ENCODE assay signal across 14 cellular contexts in genomic region chr18:75160315-75160714, GRCh38. TPM values are rescaled to one million over a fixed set of nuclear protein-coding genes. Genes with fewer than 3 reads are reported as not detected.
DNase-seq lines count a peak whose midpoint lies in the region; ATAC-seq and TF ChIP-seq lines count a peak whose summit lies in the region.
"Had no signal": no experiment of that assay in that cellular context is flagged by ENCODE, and none has a peak within 500 bp of the region (broad histone marks: within the 10 kb centered on the region; RNA-seq: fewer than 3 reads in every experiment).

No MANE protein-coding gene starts in this region.

- CTCF ChIA-PET in AG04450 (lab: Charles Lee), result no interaction called here

- no peak for TF ChIP-seq POLR2A in esophagus muscularis mucosa (IDR thresholded peaks at IDR 0.05; ENCODE audit: low read depth)

- no peaks in the 10 kb centered on the region for H3K4me1 ChIP-seq in GM23248 (ENCODE audit: insufficient read depth)
- peaks cover 9 to 26% (median 20%) of the 10 kb centered on the region in 4 donors for H3K4me1 ChIP-seq in esophagus muscularis mucosa
- H3K4me1 ChIP-seq: prostate gland, upper lobe of right lung had no signal

- H2AFZ ChIP-seq in GM23248 (peak overlapping the region; percentile 42), neural cell (ENCODE audit: low read depth, low read length) (no peak overlapping the region)

- H3K79me2 ChIP-seq in GM23248 (ENCODE audit: insufficient read depth), result no peaks in the 10 kb centered on the region
- no peaks in the 10 kb centered on the region for H3K79me2 ChIP-seq in neural cell (replicated peaks; ENCODE audit: insufficient read depth, low read length)

- TF ChIP-seq EP300 in esophagus muscularis mucosa (IDR thresholded peaks at IDR 0.05) (no peak), neural cell (conservative IDR thresholded peaks at IDR 0.05; ENCODE audit: poor library complexity, severe bottlenecking) (no peak)

- in situ Hi-C loops in GM23248 (cut with MboI), result no loop called here

- H3K9ac ChIP-seq in GM23248 (no peak overlapping the region), neural cell (ENCODE audit: low read length) (no peak overlapping the region)

- H3F3A ChIP-seq in GM23248 (ENCODE audit: insufficient read depth) (no peaks in the 10 kb centered on the region), neural cell (ENCODE audit: insufficient read depth, low read length, poor library complexity, severe bottlenecking) (no peaks in the 10 kb centered on the region)

- no peaks in the 10 kb centered on the region for H3K9me2 ChIP-seq in GM23248 (ENCODE audit: insufficient read depth)
- H3K9me2 ChIP-seq in neural cell (ENCODE audit: insufficient read depth, low read length), result no peaks in the 10 kb centered on the region

- intact Hi-C loops in esophagus muscularis mucosa (cut with DNase I), result loop anchor here (10.0 kb wide), 1 partner anchor 506 kb away; no protein-coding TSS in a partner anchor

- peaks cover 23% of the 10 kb centered on the region for H3K27me3 ChIP-seq in AG04450 (ENCODE audit: control insufficient read depth, insufficient read depth, low read length)
- peaks cover 26% of the 10 kb centered on the region for H3K27me3 ChIP-seq in GM23248 (replicated peaks; ENCODE audit: insufficient read depth)
- peaks cover 0 to 5% (median 0%) of the 10 kb centered on the region in 4 donors for H3K27me3 ChIP-seq in esophagus muscularis mucosa
- H3K27me3 ChIP-seq in neural cell (ENCODE audit: insufficient read depth, low read depth, low read length), result no peaks in the 10 kb centered on the region
- H3K27me3 ChIP-seq: upper lobe of right lung had no signal

- POLR2A ChIA-PET in AG04450 (lab: Yijun Ruan, JAX), result no interaction called here

- H3K27ac ChIP-seq in AG04450 (ENCODE audit: low read depth, low read length) (no peak overlapping the region), GM23248 (no peak overlapping the region), esophagus muscularis mucosa (replicated peaks in 1 of 4) (no peak overlapping the region), neural cell (ENCODE audit: low read length) (no peak overlapping the region)
- H3K27ac ChIP-seq: prostate gland, upper lobe of right lung had no signal

- no peak for DNase-seq in AG04450 (ENCODE audit: low read depth, low spot score)
- DNase-seq in GM23248, result peak; percentile 19
- DNase-seq in esophagus muscularis mucosa (ENCODE audit: extremely low spot score), result no peak
- DNase-seq in DMS53 (lab: John Stamatoyannopoulos, UW), result no peak
- no peak for DNase-seq in stimulated activated naive CD4-positive, alpha-beta T cell (lab: John Stamatoyannopoulos, UW)
- no peak for DNase-seq in NCI-H345 treated with DMSO at 0.1 percent for 48 hours (lab: John Stamatoyannopoulos, UW; ENCODE audit: unreplicated experiment)
- DNase-seq: activated gamma-delta T cell treated with Interleukin-2 at 50 U/mL for 16 hours; NCI-H2107; stimulated activated CD4-positive, alpha-beta T cell treated with anti-CD3 and anti-CD28 coated beads, Interleukin-2, amount 100 ng/mL, for 24 hours; SW 1271; upper lobe of right lung had no signal

- WGBS in GM23248 (ENCODE audit: low coverage in 1 of 2, low lambda C conversion rate in 2 of 2, missing lambda C conversion rate in 2 of 2), 2 experiments, result 1 to 6% methylated on average over 14 of the region's 14 CpGs
- WGBS in esophagus muscularis mucosa, result 53% methylated on average over 14 of the region's 14 CpGs

- H3K4me2 ChIP-seq in GM23248 (ENCODE audit: unreplicated experiment), result peak overlapping the region; percentile 31
- peak overlapping the region; percentile 14 for H3K4me2 ChIP-seq in neural cell (ENCODE audit: low read length)

- peak overlapping the region; percentile 17 for H3K4me3 ChIP-seq in AG04450 (ENCODE audit: low read depth, low read length)
- H3K4me3 ChIP-seq in GM23248, result peak overlapping the region; percentile 32; the same call in 1 of the 2 replicates
- H3K4me3 ChIP-seq in esophagus muscularis mucosa, result peak overlapping the region; percentile 6 to 46 (median 20)
- no peak overlapping the region for H3K4me3 ChIP-seq in neural cell (ENCODE audit: low read length)
- H3K4me3 ChIP-seq: prostate gland, upper lobe of right lung had no signal

- ATAC-seq in GM18907 (IDR thresholded peaks at IDR 0.05; ENCODE audit: unreplicated experiment), result no peak
- ATAC-seq: upper lobe of right lung had no signal

- TF ChIP-seq RAD21 in neural cell (conservative IDR thresholded peaks at IDR 0.05), result no peak

- no peaks in the 10 kb centered on the region; the same call in 1 of the 2 replicates for H3K9me3 ChIP-seq in AG04450 (ENCODE audit: control insufficient read depth, insufficient read depth, low read length)
- H3K9me3 ChIP-seq in GM23248 (ENCODE audit: low read depth), result no peaks in the 10 kb centered on the region
- H3K9me3 ChIP-seq in esophagus muscularis mucosa, result no peaks in the 10 kb centered on the region
- no peaks in the 10 kb centered on the region for H3K9me3 ChIP-seq in neural cell (ENCODE audit: low read length)
- H3K9me3 ChIP-seq: prostate gland, upper lobe of right lung had no signal

- no peaks in the 10 kb centered on the region for H3K36me3 ChIP-seq in GM23248 (ENCODE audit: low read depth)
- H3K36me3 ChIP-seq in esophagus muscularis mucosa, result no peaks in the 10 kb centered on the region
- H3K36me3 ChIP-seq in neural cell (ENCODE audit: insufficient read depth, low read length), result no peaks in the 10 kb centered on the region
- H3K36me3 ChIP-seq: prostate gland, upper lobe of right lung had no signal

- TF ChIP-seq CTCF in AG04450 (IDR thresholded peaks at IDR 0.05; ENCODE audit: low read depth, low read length), result no peak
- TF ChIP-seq CTCF in esophagus muscularis mucosa (IDR thresholded peaks at IDR 0.05), result no peak
- peak; percentile 10 for TF ChIP-seq CTCF in neural cell (IDR thresholded peaks at IDR 0.05; ENCODE audit: poor library complexity, severe bottlenecking)

- no peaks in the 10 kb centered on the region for H4K20me1 ChIP-seq in GM23248 (ENCODE audit: insufficient read depth)
- no peaks in the 10 kb centered on the region for H4K20me1 ChIP-seq in neural cell (ENCODE audit: insufficient read depth)

TF ChIP-seq in neural cell, 6 proteins besides CTCF, POLR2A, EP300 and RAD21:
- TF ChIP-seq TAF1 (IDR thresholded peaks at IDR 0.05; ENCODE audit: low read depth), result no peak
- no peak for TF ChIP-seq SMC3 (conservative IDR thresholded peaks at IDR 0.05; ENCODE audit: poor library complexity)
- no peak for TF ChIP-seq POLR2AphosphoS5 (IDR thresholded peaks at IDR 0.05)
- TF ChIP-seq REST (IDR thresholded peaks at IDR 0.05; ENCODE audit: borderline replicate concordance), result no peak
- no peak for TF ChIP-seq EZH2 (IDR thresholded peaks at IDR 0.05; ENCODE audit: borderline replicate concordance, insufficient read depth, low read length, poor library complexity, severe bottlenecking)
- TF ChIP-seq MXI1 (conservative IDR thresholded peaks at IDR 0.05; ENCODE audit: poor library complexity, severe bottlenecking), result no peak

RNA-seq across cellular contexts. Expression of gene PTGR3, which starts 48.6 kb away (rescaled TPM):
- 30.9 TPM in 2 replicates for polyA plus RNA-seq in AG04450 (2011; rRNA removed)
- polyA minus RNA-seq in AG04450 (2011; rRNA and poly(A)+ RNA removed), result 43.6 and 57.7 TPM in 2 replicates
- 8.1 and 21.3 TPM in 2 replicates for total RNA-seq in GM23248 (2014; rRNA removed; shearing (Covaris generic))
- polyA plus RNA-seq in GM23248 (2016; fragmentation: Nextera tagmentation; extraction: Ambion mirVana), result 8.8 and 10.2 TPM in 2 replicates
- 10 to 100 TPM in 3 of 4 donors, 1 to 10 TPM in 1; 9.6 to 27.5 (median 20.1) TPM for total RNA-seq in esophagus muscularis mucosa
- polyA plus RNA-seq in neural cell, result 2.9 and 5.9 TPM in 2 replicates
- polyA minus RNA-seq in neural cell, result 3.7 and 5.8 TPM in 2 replicates

RNA-seq across cellular contexts. Expression of gene TSHZ1, which starts 50.3 kb away (rescaled TPM):
- polyA plus RNA-seq in AG04450 (2011; rRNA removed) (3.9 and 5.5 TPM in 2 replicates), GM23248 (2016; fragmentation: Nextera tagmentation; extraction: Ambion mirVana) (2.2 and 2.4 TPM in 2 replicates), neural cell (0.40 and 1.1 TPM in 2 replicates)
- polyA minus RNA-seq in AG04450 (2011; rRNA and poly(A)+ RNA removed), result 6.5 and 8.3 TPM in 2 replicates
- 4.4 and 5.9 TPM in 2 replicates for total RNA-seq in GM23248 (2014; rRNA removed; shearing (Covaris generic))
- 10 to 100 TPM; 17.9 to 41.7 (median 32.2) TPM for total RNA-seq in esophagus muscularis mucosa
- 0.93 and 1.5 TPM in 2 replicates for polyA minus RNA-seq in neural cell
